In the genomic region with DNA sequence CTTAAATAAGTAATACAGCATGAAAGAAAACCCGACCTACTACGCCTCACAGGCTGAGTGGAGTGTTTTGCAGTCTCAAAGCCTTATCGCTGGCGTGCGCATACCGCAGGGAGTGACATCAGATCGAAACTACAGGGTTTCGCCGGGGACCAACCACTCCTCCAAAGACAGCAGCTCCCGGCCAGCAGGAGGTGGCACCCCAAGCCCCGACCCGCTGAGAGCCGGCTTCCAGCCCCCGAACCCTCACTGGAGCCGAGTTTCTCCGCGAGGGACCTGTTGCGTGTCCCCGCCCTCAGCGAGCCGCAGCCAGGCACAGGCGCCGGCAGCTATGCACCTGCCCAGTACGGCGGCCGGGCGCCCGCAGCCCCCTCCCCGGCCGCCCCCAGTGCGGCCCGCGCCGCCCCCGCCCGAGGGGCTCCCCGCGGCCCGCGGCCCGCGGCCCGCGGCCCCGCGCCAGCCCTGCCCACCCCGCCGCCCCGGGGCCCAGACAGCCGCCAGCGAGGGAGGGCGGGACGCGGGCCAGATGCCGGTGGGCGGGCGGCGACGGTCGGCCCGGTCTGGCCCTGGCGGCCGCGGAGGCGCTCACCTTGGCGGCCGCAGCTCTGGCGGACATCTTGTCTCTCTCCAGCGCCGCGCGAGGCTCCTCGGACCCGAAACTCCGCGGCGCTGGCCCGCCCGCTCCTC, we compare ENCODE assay signal across 8 cellular contexts. TPM values are rescaled to one million over a fixed set of nuclear protein-coding genes. Genes with fewer than 3 reads are reported as not detected.
DNase-seq lines count a peak whose midpoint lies in the region; FAIRE-seq and TF ChIP-seq lines count a peak whose summit lies in the region.

No MANE protein-coding gene starts in this region.

- 0 to 1% methylated on average over 27 to 43 of the region's 79 CpGs for WGBS in tibial nerve, 2 donors

- H3K27ac ChIP-seq in 22Rv1 (peak overlapping the region; percentile 93), fibroblast of lung (ENCODE audit: insufficient read depth, low read length) (peak overlapping the region; percentile 89), tibial nerve (peak overlapping the region; percentile 89 to 97 (median 92))

- H3K9ac ChIP-seq in fibroblast of lung (ENCODE audit: insufficient read depth, low read length): peak overlapping the region; percentile 95

- DNase-seq in GM12865 (ENCODE audit: low read depth) (peak; percentile 40), HuH-7.5 (ENCODE audit: low spot score) (peak; percentile 70), fibroblast of lung (ENCODE audit: low read depth in 2 of 2) (peak; percentile 79 to 88), myocyte (ENCODE audit: low read depth) (peak; percentile 79), tibial nerve (ENCODE audit: low spot score in 2 of 2) (peak; percentile 41 to 49), D721Med (ENCODE audit: insufficient read length, low spot score) (no peak)
- DNase-seq in activated CD4-positive, alpha-beta T cell treated with anti-CD3 and anti-CD28 coated beads, Interleukin-2, amount 50 U/mL, for 48 hours: peak; percentile 27 to 45

- FAIRE-seq in D721Med (lab: Jason Lieb, UNC): no peak

- no peaks in the 10 kb centered on the region for H3K27me3 ChIP-seq in fibroblast of lung (ENCODE audit: control insufficient read depth, insufficient read depth, low read length)
- no peaks in the 10 kb centered on the region for H3K27me3 ChIP-seq in tibial nerve

- peaks cover 47% of the 10 kb centered on the region for H3K79me2 ChIP-seq in fibroblast of lung (ENCODE audit: control insufficient read depth, insufficient read depth, low read length)

- peak in 1 of 2 donors; percentile 67 for TF ChIP-seq EP300 in tibial nerve (IDR thresholded peaks at IDR 0.05)

- H3K9me3 ChIP-seq in fibroblast of lung (ENCODE audit: control insufficient read depth, insufficient read depth, low read depth, low read length) (no peaks in the 10 kb centered on the region), tibial nerve (peaks cover 0 to 4% (median 0%) of the 10 kb centered on the region in 4 donors)

- H3K4me3 ChIP-seq in GM12865 (ENCODE audit: low read depth, low read length) (no peak overlapping the region), fibroblast of lung (replicated peaks in 1 of 4; ENCODE audit: control extremely low read depth in 1 of 4, insufficient read depth in 1 of 4, low read depth in 3 of 4, low read length in 4 of 4) (peak overlapping the region; percentile 65 to 94 (median 80)), tibial nerve (peak overlapping the region; percentile 65 to 98 (median 80))

- H3K4me2 ChIP-seq in fibroblast of lung (ENCODE audit: extremely low read depth, insufficient read depth, low read length): peak overlapping the region; percentile 90

- no peaks in the 10 kb centered on the region for H4K20me1 ChIP-seq in fibroblast of lung (ENCODE audit: control insufficient read depth, extremely low read depth, insufficient read depth, low read length)

- H3K4me1 ChIP-seq in fibroblast of lung (ENCODE audit: control insufficient read depth, extremely low read depth, insufficient read depth, low read length): peaks cover 4% of the 10 kb centered on the region
- H3K4me1 ChIP-seq in tibial nerve: peaks cover 0 to 46% (median 2%) of the 10 kb centered on the region in 4 donors

- no peak for TF ChIP-seq CTCF in 22Rv1 (IDR thresholded peaks at IDR 0.05)
- no peak for TF ChIP-seq CTCF in GM12865 (IDR thresholded peaks at IDR 0.05; ENCODE audit: insufficient read depth, low read depth, low read length, missing control alignments)
- TF ChIP-seq CTCF in fibroblast of lung (conservative IDR thresholded peaks at IDR 0.05 in 1 of 2, IDR thresholded peaks at IDR 0.05 in 1 of 2; ENCODE audit: low read depth in 1 of 2, low read length in 2 of 2): peak; percentile 7 to 34
- peak in 4 of 5 experiments; percentile 10 to 32 (median 22) for TF ChIP-seq CTCF in tibial nerve (IDR thresholded peaks at IDR 0.05)
- TF ChIP-seq CTCF in D721Med (IDR thresholded peaks at IDR 0.05; ENCODE audit: insufficient read depth, missing control alignments): no peak

- TF ChIP-seq POLR2A in tibial nerve (IDR thresholded peaks at IDR 0.05): peak in 1 of 2 donors; percentile 28

- H2AFZ ChIP-seq in fibroblast of lung (ENCODE audit: low read length): no peak overlapping the region

- H3K36me3 ChIP-seq in fibroblast of lung (ENCODE audit: control insufficient read depth, insufficient read depth, low read length): no peaks in the 10 kb centered on the region
- H3K36me3 ChIP-seq in tibial nerve: no peaks in the 10 kb centered on the region

RNA-seq across cellular contexts. Expression of gene TJP1, which starts 0.7 kb away (rescaled TPM):
- total RNA-seq in fibroblast of lung: 45.2 and 53.7 TPM in 2 replicates
- 80.9 and 110 TPM in 2 replicates for polyA plus RNA-seq in fibroblast of lung
- 38.5 and 58.1 TPM in 2 replicates for polyA plus RNA-seq in fibroblast of lung (2012)
- 55.5 and 58.0 TPM in 2 replicates for polyA minus RNA-seq in fibroblast of lung (ENCODE audit: low replicate concordance)
- 37.8 and 43.0 TPM in 2 replicates for total RNA-seq in myocyte
- 27.0 TPM for polyA plus RNA-seq in myocyte (2012)
- 100 to 1,000 TPM; 163 to 416 (median 403) TPM for total RNA-seq in tibial nerve

Comparison
In these comparisons a context has a peak if more than half of its experiments do, and no peak if none do; other contexts are left out.
1. CTCF ChIP-seq: peak in fibroblast of lung (2 of 2) and tibial nerve (4 of 5); none in 22Rv1 (single experiment), GM12865 (single experiment) and D721Med (single experiment).
2. Peak in every context shown above with its lines, with median percentiles within 50 percentile points of each other: H3K27ac ChIP-seq.